21 cellular contexts compared by ENCODE assay signal in the genomic region with DNA sequence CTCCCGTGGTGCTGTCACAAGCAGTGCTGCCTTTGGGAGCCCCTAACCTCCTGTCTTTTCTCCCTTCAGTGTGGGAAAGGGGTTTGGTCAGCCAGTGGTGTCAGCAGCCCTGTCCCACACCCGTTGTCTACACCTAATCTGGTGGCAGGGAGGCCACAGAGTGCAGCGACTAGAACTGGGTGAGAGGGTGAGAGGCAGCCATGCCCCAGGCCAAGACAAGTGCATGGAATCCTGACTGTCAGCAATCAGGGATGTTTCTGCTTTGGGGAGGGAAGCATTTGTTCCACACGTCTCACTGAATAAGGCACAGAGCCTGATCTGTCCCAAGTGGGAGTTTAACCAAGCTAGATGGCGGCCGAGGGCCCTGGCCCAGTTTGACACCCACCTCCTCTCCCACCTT. TPM values are rescaled to one million over a fixed set of nuclear protein-coding genes. Genes with fewer than 3 reads are reported as not detected.
DNase-seq lines count a peak whose midpoint lies in the region; ATAC-seq and TF ChIP-seq lines count a peak whose summit lies in the region.
"Had no signal": no experiment of that assay in that cellular context is flagged by ENCODE, and none has a peak within 500 bp of the region (broad histone marks: within the 10 kb centered on the region; RNA-seq: fewer than 3 reads in every experiment).

No MANE protein-coding gene starts in this region.

- H3K27ac ChIP-seq in PC-9 (no peak overlapping the region), parathyroid adenoma (no peak overlapping the region)
- H3K27ac ChIP-seq: adrenal gland, cardiac muscle cell, foreskin keratinocyte, thoracic aorta had no signal

- H3K4me3 ChIP-seq in PC-9 (no peak overlapping the region), parathyroid adenoma (ENCODE audit: low read depth, low read length) (no peak overlapping the region)
- H3K4me3 ChIP-seq: adrenal gland, cardiac muscle cell, Peyer's patch, thoracic aorta had no signal

- H3K4me1 Mint-ChIP-seq in activated naive CD4-positive, alpha-beta T cell treated with anti-CD3 and anti-CD28 coated beads for 36 hours (ENCODE audit: low read depth): peaks cover 69% of the 10 kb centered on the region
- peaks cover 50% of the 10 kb centered on the region for H3K4me1 Mint-ChIP-seq in central memory CD8-positive, alpha-beta T cell

- peaks cover 30% of the 10 kb centered on the region for H3K36me3 Mint-ChIP-seq in activated naive CD4-positive, alpha-beta T cell treated with anti-CD3 and anti-CD28 coated beads for 36 hours (ENCODE audit: low read depth)
- peaks cover 18% of the 10 kb centered on the region for H3K36me3 Mint-ChIP-seq in central memory CD8-positive, alpha-beta T cell (ENCODE audit: insufficient read depth)

- peaks cover 36% of the 10 kb centered on the region for H3K79me2 ChIP-seq in PC-9 (ENCODE audit: low read depth)
- H3K79me2 ChIP-seq in parathyroid adenoma: peaks cover 13% of the 10 kb centered on the region

- H3K4me2 ChIP-seq in PC-9 (no peak overlapping the region), parathyroid adenoma (ENCODE audit: low read length) (no peak overlapping the region)

- H3K4me3 Mint-ChIP-seq in activated naive CD4-positive, alpha-beta T cell treated with anti-CD3 and anti-CD28 coated beads for 36 hours: no peak overlapping the region
- H3K4me3 Mint-ChIP-seq in central memory CD8-positive, alpha-beta T cell: peak overlapping the region; percentile 95

- intact Hi-C loops in activated naive CD4-positive, alpha-beta T cell treated with anti-CD3 and anti-CD28 coated beads for 36 hours (cut with micrococcal nuclease): loop anchor here (2.0 kb wide), 1 partner anchor 517 kb away; a partner anchor contains a TSS
- intact Hi-C loops in PC-9 (cut with micrococcal nuclease; ENCODE audit: unreplicated experiment): loop anchor here (10.0 kb wide), 1 partner anchor 157 kb away; a partner anchor contains a TSS

- CTCF ChIA-PET in activated naive CD4-positive, alpha-beta T cell treated with anti-CD3 and anti-CD28 coated beads for 36 hours (lab: Charles Lee): no interaction called here
- CTCF ChIA-PET in PC-9 (lab: Charles Lee): no interaction called here

- POLR2A ChIA-PET in PC-9 (lab: Charles Lee; ENCODE audit: unreplicated experiment): no interaction called here

- no peaks in the 10 kb centered on the region for H3K9me3 Mint-ChIP-seq in activated naive CD4-positive, alpha-beta T cell treated with anti-CD3 and anti-CD28 coated beads for 36 hours
- H3K9me3 Mint-ChIP-seq in central memory CD8-positive, alpha-beta T cell: no peaks in the 10 kb centered on the region

- no peaks in the 10 kb centered on the region for H3K27me3 ChIP-seq in PC-9 (ENCODE audit: insufficient read depth, low read depth)
- no peaks in the 10 kb centered on the region for H3K27me3 ChIP-seq in parathyroid adenoma (ENCODE audit: control insufficient read depth, insufficient read depth, low read length)
- H3K27me3 ChIP-seq: adrenal gland, cardiac muscle cell, foreskin keratinocyte, Peyer's patch had no signal

- no TSS peak for BruUV-seq in PC-9 (replicated peaks; lab: Mats Ljungman, UMichigan)

- H3K36me3 ChIP-seq in PC-9 (ENCODE audit: low read depth): peaks cover 22% of the 10 kb centered on the region; the same call in 1 of the 2 replicates
- no peaks in the 10 kb centered on the region for H3K36me3 ChIP-seq in parathyroid adenoma (ENCODE audit: control insufficient read depth, insufficient read depth, low read length)
- H3K36me3 ChIP-seq: adrenal gland, cardiac muscle cell, Peyer's patch, thoracic aorta had no signal

- H3K9me3 ChIP-seq in PC-9 (ENCODE audit: insufficient read depth, low read depth): peaks cover 12% of the 10 kb centered on the region
- H3K9me3 ChIP-seq in parathyroid adenoma (ENCODE audit: control insufficient read depth, low read length): no peaks in the 10 kb centered on the region
- H3K9me3 ChIP-seq: adrenal gland, Peyer's patch, thoracic aorta had no signal

- H3K9ac ChIP-seq in parathyroid adenoma: no peak overlapping the region

- H3F3A ChIP-seq in PC-9 (ENCODE audit: insufficient read depth, low read depth): no peaks in the 10 kb centered on the region; the same call in 1 of the 2 replicates

- peak overlapping the region; percentile 36 for H3K27ac Mint-ChIP-seq in activated naive CD4-positive, alpha-beta T cell treated with anti-CD3 and anti-CD28 coated beads for 36 hours
- H3K27ac Mint-ChIP-seq in central memory CD8-positive, alpha-beta T cell (ENCODE audit: low read depth): no peak overlapping the region

- no peaks in the 10 kb centered on the region for H3K9me2 ChIP-seq in PC-9 (ENCODE audit: insufficient read depth)

- ATAC-seq in central memory CD8-positive, alpha-beta T cell (replicated peaks; ENCODE audit: extremely low read depth, poor library complexity, severe bottlenecking): no peak
- no peak for ATAC-seq in GM21717 (IDR thresholded peaks at IDR 0.05; ENCODE audit: unreplicated experiment)
- no peak for ATAC-seq in GM19023 (IDR thresholded peaks at IDR 0.05; ENCODE audit: unreplicated experiment)
- ATAC-seq: foreskin keratinocyte had no signal

- H3K4me1 ChIP-seq in PC-9 (replicated peaks; ENCODE audit: insufficient read depth): peaks cover 24% of the 10 kb centered on the region
- peaks cover 8% of the 10 kb centered on the region for H3K4me1 ChIP-seq in parathyroid adenoma

- H2AFZ ChIP-seq in PC-9: peak overlapping the region; percentile 40; the same call in 1 of the 2 replicates
- peak overlapping the region; percentile 17 for H2AFZ ChIP-seq in parathyroid adenoma

- TF ChIP-seq CTCF in PC-9 (conservative IDR thresholded peaks at IDR 0.05) (no peak), parathyroid adenoma (IDR thresholded peaks at IDR 0.05) (no peak)

- no peak for DNase-seq in activated naive CD4-positive, alpha-beta T cell treated with anti-CD3 and anti-CD28 coated beads for 36 hours
- DNase-seq in activated naive CD4-positive, alpha-beta T cell (lab: John Stamatoyannopoulos, UW): no peak
- no peak for DNase-seq in PC-9
- DNase-seq in central memory CD8-positive, alpha-beta T cell (ENCODE audit: low spot score in 2 of 2): no peak
- DNase-seq in iPS-NIHi11 (ENCODE audit: low spot score): no peak
- DNase-seq: activated CD4-positive, CD25-positive, alpha-beta regulatory T cell treated with anti-CD3 and anti-CD28 coated beads, Interleukin-2, amount 50 U/mL, for 72 hours; adrenal gland; COR-L47; foreskin keratinocyte; hypothalamus; KG1; mesenchymal stem cell; NCI-H187 treated with DMSO at 0.1 percent for 48 hours; NCI-H2227 treated with DMSO at 0.1 percent for 48 hours; Peyer's patch; T1000 had no signal

- H4K20me1 ChIP-seq in PC-9 (ENCODE audit: insufficient read depth): no peaks in the 10 kb centered on the region

- no peaks in the 10 kb centered on the region for H3K27me3 Mint-ChIP-seq in activated naive CD4-positive, alpha-beta T cell treated with anti-CD3 and anti-CD28 coated beads for 36 hours (ENCODE audit: low read depth)
- H3K27me3 Mint-ChIP-seq in central memory CD8-positive, alpha-beta T cell: no peaks in the 10 kb centered on the region

RNA-seq across cellular contexts. Expression of a gene that starts 1.4 kb away (rescaled TPM):
- total RNA-seq in activated naive CD4-positive, alpha-beta T cell treated with anti-CD3 and anti-CD28 coated beads for 36 hours: 10 to 100 TPM; 58.7 to 59.7 TPM
- 12.4 and 18.4 TPM in 2 replicates for total RNA-seq in PC-9 (2021)
